Comparison of ENCODE assay signal across 8 cellular contexts in genomic region chr1:110964400-110964903, GRCh38. TPM values are rescaled to one million over a fixed set of nuclear protein-coding genes. Genes with fewer than 3 reads are reported as not detected.
DNase-seq lines count a peak whose midpoint lies in the region; ATAC-seq, FAIRE-seq and TF ChIP-seq lines count a peak whose summit lies in the region.

No MANE protein-coding gene starts in this region.

- H3K27me3 ChIP-seq in SK-N-SH (ENCODE audit: insufficient read depth) = no peaks in the 10 kb centered on the region

- H3K9me3 Mint-ChIP-seq in activated naive CD8-positive, alpha-beta T cell treated with anti-CD3 and anti-CD28 coated beads, Interleukin-2, amount 10 ng/mL, durations not matched to agents 7 days and 5 days = peaks cover 19% of the 10 kb centered on the region

- peaks cover 12% of the 10 kb centered on the region for H3K27me3 Mint-ChIP-seq in activated naive CD8-positive, alpha-beta T cell treated with anti-CD3 and anti-CD28 coated beads, Interleukin-2, amount 10 ng/mL, durations not matched to agents 7 days and 5 days

- H3K27ac Mint-ChIP-seq in activated naive CD8-positive, alpha-beta T cell treated with anti-CD3 and anti-CD28 coated beads, Interleukin-2, amount 10 ng/mL, durations not matched to agents 7 days and 5 days = peak overlapping the region; percentile 99

- peaks cover 19% of the 10 kb centered on the region for H3F3A ChIP-seq in SK-N-SH (replicated peaks; ENCODE audit: insufficient read depth)

- H3K36me3 Mint-ChIP-seq in activated naive CD8-positive, alpha-beta T cell treated with anti-CD3 and anti-CD28 coated beads, Interleukin-2, amount 10 ng/mL, durations not matched to agents 7 days and 5 days = peaks cover 30% of the 10 kb centered on the region

- WGBS in SK-N-SH (ENCODE audit: low lambda C conversion rate) = 26% methylated on average over 8 of the region's 8 CpGs

- no peaks in the 10 kb centered on the region for H3K9me2 ChIP-seq in SK-N-SH

- FAIRE-seq in kidney (lab: Jason Lieb, UNC) = no peak

- H3K4me3 Mint-ChIP-seq in activated naive CD8-positive, alpha-beta T cell treated with anti-CD3 and anti-CD28 coated beads, Interleukin-2, amount 10 ng/mL, durations not matched to agents 7 days and 5 days = peak overlapping the region; percentile 97

- peak overlapping the region; percentile 91 for H2AFZ ChIP-seq in SK-N-SH (ENCODE audit: low read depth)

- H3K4me1 Mint-ChIP-seq in activated naive CD8-positive, alpha-beta T cell treated with anti-CD3 and anti-CD28 coated beads, Interleukin-2, amount 10 ng/mL, durations not matched to agents 7 days and 5 days = peaks cover 28% of the 10 kb centered on the region

- TF ChIP-seq CTCF in SK-N-SH (IDR thresholded peaks at IDR 0.05) (no peak), kidney (IDR thresholded peaks at IDR 0.05; ENCODE audit: borderline replicate concordance, extremely low read depth, insufficient read depth) (no peak)

- peak overlapping the region; percentile 83 to 88 for H3K27ac ChIP-seq in SK-N-SH (ENCODE audit: low read depth in 2 of 2, low read length in 1 of 2)
- peak overlapping the region; percentile 53 to 98 for H3K27ac ChIP-seq in kidney (ENCODE audit: low read depth in 2 of 2, low read length in 2 of 2)
- H3K27ac ChIP-seq in substantia nigra (ENCODE audit: low read depth, low read length, poor library complexity, severe bottlenecking) = peak overlapping the region; percentile 58

- peaks cover 26% of the 10 kb centered on the region for H4K20me1 ChIP-seq in SK-N-SH (ENCODE audit: insufficient read depth)

- intact Hi-C loops in kidney (cut with DNase I) = no loop called here

- CTCF ChIA-PET in SK-N-SH (lab: Yijun Ruan, JAX) = interaction anchor here (0.7 to 1.2 kb wide), 3 partner anchors 28 to 39 kb away, joined by 3 to 4 read pairs (median 4); no protein-coding TSS in a partner anchor

- ATAC-seq in SK-N-SH treated with all-trans-retinoic acid at 6 μM for 48 hours (no peak), HG02588 (IDR thresholded peaks at IDR 0.05; ENCODE audit: unreplicated experiment) (no peak), HG03039 (IDR thresholded peaks at IDR 0.05; ENCODE audit: unreplicated experiment) (no peak)
- no peak for ATAC-seq in activated naive CD8-positive, alpha-beta T cell treated with anti-CD3 and anti-CD28 coated beads, Interleukin-2, amount 10 ng/mL, durations not matched to agents 7 days and 5 days (ENCODE audit: low read depth)

- peaks cover 35% of the 10 kb centered on the region for H3K79me2 ChIP-seq in SK-N-SH (ENCODE audit: insufficient read depth)

- peak overlapping the region; percentile 77 to 89 for H3K4me3 ChIP-seq in SK-N-SH (ENCODE audit: low read depth in 2 of 2, low read length in 1 of 2)
- peak overlapping the region; percentile 91 for H3K4me3 ChIP-seq in kidney (ENCODE audit: low read length in 2 of 2)

- no peaks in the 10 kb centered on the region; a peak in 2 of 4 replicates for H3K4me1 ChIP-seq in SK-N-SH (ENCODE audit: control insufficient read depth in 1 of 2, insufficient read depth in 2 of 2, low read depth in 1 of 2, low read length in 1 of 2)
- H3K4me1 ChIP-seq in kidney (ENCODE audit: control insufficient read depth in 1 of 2, insufficient read depth in 1 of 2, low read depth in 1 of 2, low read length in 2 of 2) = peaks cover 0 to 2% of the 10 kb centered on the region in 2 donors

- peak overlapping the region; percentile 86 for H3K4me2 ChIP-seq in SK-N-SH

- no peak for TF ChIP-seq RAD21 in SK-N-SH (IDR thresholded peaks at IDR 0.05; ENCODE audit: low read length)

- POLR2A ChIA-PET in SK-N-SH (lab: Yijun Ruan, JAX) = interaction anchor here (0.6 to 1.4 kb wide), 2 partner anchors 175 to 791 kb away, joined by 3 to 4 read pairs; partner anchors contain the start of genes CEPT1 and DRAM2
- POLR2A ChIA-PET in activated naive CD8-positive, alpha-beta T cell treated with anti-CD3 and anti-CD28 coated beads, Interleukin-2, amount 10 ng/mL, durations not matched to agents 7 days and 5 days (lab: Charles Lee) = interaction anchor here (0.6 to 1.9 kb wide), 14 partner anchors 14 to 511 kb away, joined by 3 to 35 read pairs (median 5); partner anchors contain the start of gene CD53

- TF ChIP-seq EP300 in SK-N-SH (IDR thresholded peaks at IDR 0.05; ENCODE audit: borderline replicate concordance in 1 of 2, low read depth in 1 of 2, low read length in 1 of 2) = no peak

- H3K36me3 ChIP-seq in SK-N-SH (replicated peaks in 1 of 2; ENCODE audit: control insufficient read depth in 1 of 2, insufficient read depth in 2 of 2, low read length in 1 of 2) (peaks cover 0 to 25% of the 10 kb centered on the region in 2 experiments), kidney (ENCODE audit: control insufficient read depth in 1 of 2, insufficient read depth in 2 of 2, low read length in 2 of 2) (no peaks in the 10 kb centered on the region)

- DNase-seq in SK-N-SH (no peak), kidney (no peak), substantia nigra (lab: John Stamatoyannopoulos, UW) (no peak), HT-29 (ENCODE audit: low spot score) (no peak)
- DNase-seq in activated naive CD8-positive, alpha-beta T cell treated with anti-CD3 and anti-CD28 coated beads, Interleukin-2, amount 10 ng/mL, durations not matched to agents 7 days and 5 days = no peak

- H3K9ac ChIP-seq in SK-N-SH (peak overlapping the region; percentile 73), kidney (ENCODE audit: low read length in 2 of 2) (no peak overlapping the region)

- H3K9me3 ChIP-seq in SK-N-SH (no peaks in the 10 kb centered on the region), kidney (ENCODE audit: control insufficient read depth in 1 of 2, low read length in 2 of 2) (peaks cover 0 to 26% of the 10 kb centered on the region in 2 donors)

TF ChIP-seq in SK-N-SH, 30 proteins besides CTCF, POLR2A, EP300 and RAD21:
- TF ChIP-seq CHD2 (IDR thresholded peaks at IDR 0.05; ENCODE audit: low read length, partially characterized antibody) = no peak
- TF ChIP-seq ZBTB33 (IDR thresholded peaks at IDR 0.05; ENCODE audit: borderline replicate concordance, low read depth) = no peak
- TF ChIP-seq FOXJ3 (CRISPR knock-in tag; IDR thresholded peaks at IDR 0.05) = no peak
- 0 out of 2 replicates have a peak, but pooled peaks have one; percentile 45 for TF ChIP-seq YY1 (IDR thresholded peaks at IDR 0.05; ENCODE audit: low read depth)
- TF ChIP-seq ELF1 (IDR thresholded peaks at IDR 0.05) = no peak

TF ChIP-seq in SK-N-SH treated with all-trans-retinoic acid at 6 μM for 48 hours, 23 proteins besides CTCF, POLR2A, EP300 and RAD21 (continues in another document):
- TF ChIP-seq PPARA (CRISPR knock-in tag; IDR thresholded peaks at IDR 0.05; ENCODE audit: borderline replicate concordance) (no peak), ZNF70 (CRISPR knock-in tag; IDR thresholded peaks at IDR 0.05) (no peak), SNAI2 (CRISPR knock-in tag; IDR thresholded peaks at IDR 0.05) (no peak), TSHZ2 (CRISPR knock-in tag; IDR thresholded peaks at IDR 0.05) (no peak), OSR1 (CRISPR knock-in tag; IDR thresholded peaks at IDR 0.05) (no peak), CREB5 (CRISPR knock-in tag; IDR thresholded peaks at IDR 0.05; ENCODE audit: low read depth) (no peak), TCF4 (CRISPR knock-in tag; IDR thresholded peaks at IDR 0.05; ENCODE audit: borderline replicate concordance) (no peak), ZC3H10 (CRISPR knock-in tag; IDR thresholded peaks at IDR 0.05) (no peak)

RNA-seq across cellular contexts. Expression of gene LRIF1, which starts 0.7 kb away (rescaled TPM):
- polyA plus RNA-seq in SK-N-SH (2012; rRNA removed) (6.6 and 8.3 TPM in 2 replicates), kidney (ENCODE audit: insufficient read depth, low read depth, low replicate concordance) (5.2 TPM)
- 10.9 and 15.5 TPM in 2 replicates for polyA plus RNA-seq in SK-N-SH (2012; cell fraction: cytosol; rRNA removed)
- polyA plus RNA-seq in SK-N-SH (2012; cell fraction: nucleus; rRNA removed) = 3.0 and 5.6 TPM in 2 replicates
- 10 to 100 TPM; 25.2 to 26.1 TPM for total RNA-seq in activated naive CD8-positive, alpha-beta T cell treated with anti-CD3 and anti-CD28 coated beads, Interleukin-2, amount 10 ng/mL, durations not matched to agents 7 days and 5 days
- total RNA-seq in kidney = 12.3 TPM
- total RNA-seq in HT-29 (2014; rRNA removed; shearing (Covaris generic)) = 1.9 and 3.9 TPM in 2 replicates
